8 cellular contexts compared by ENCODE assay signal in genomic region chr10:102055647-102056419, GRCh38. TPM values are rescaled to one million over a fixed set of nuclear protein-coding genes. Genes with fewer than 3 reads are reported as not detected.
A peak's percentile ranks its signal among the peaks of the same experiment; 100 is the strongest.
DNase-seq lines count a peak whose midpoint lies in the region; ATAC-seq and TF ChIP-seq lines count a peak whose summit lies in the region.

Gene ARMH3, minus strand, starts transcription at chr10:102056173. Its CDS starts 16,059 bp downstream, at chr10:102040114.

- no peaks in the 10 kb centered on the region for H3K27me3 Mint-ChIP-seq in activated B cell treated with CpG ODN at 0.5 μM for 24 hours

- peak; percentile 79 for ATAC-seq in GM18873 (IDR thresholded peaks at IDR 0.05; ENCODE audit: low FRiP score, unreplicated experiment)
- peak; percentile 93 for ATAC-seq in HG03139 (IDR thresholded peaks at IDR 0.05; ENCODE audit: unreplicated experiment)
- ATAC-seq in activated B cell treated with CpG ODN at 0.5 μM for 24 hours (ENCODE audit: low read depth), result peak; percentile 93

- H3K27ac ChIP-seq in caudate nucleus (ENCODE audit: low read depth, low read length), result peak within 1 kb of the TSS; percentile 90

- POLR2A ChIA-PET in AG04449 (lab: Yijun Ruan, JAX), result interaction anchor here (0.6 to 1.5 kb wide), 2 partner anchors 11 to 46 kb away, joined by 3 to 11 read pairs; no protein-coding TSS in a partner anchor
- POLR2A ChIA-PET in activated B cell treated with CpG ODN at 0.5 μM for 24 hours (lab: Charles Lee), result interaction anchor here (0.6 to 2.4 kb wide), 15 partner anchors 10 to 1015 kb away, joined by 3 to 14 read pairs (median 5); partner anchors contain the start of genes DPCD, HPS6, OGA and POLL

- intact Hi-C loops in activated B cell treated with CpG ODN at 0.5 μM for 24 hours (cut with micrococcal nuclease), result loop anchor here (1.0 to 10.0 kb wide), 5 partner anchors 9 to 361 kb away; partner anchors contain the start of genes FBXW4, HPS6, NOLC1 and OGA

- peak within 1 kb of the TSS; percentile 94 for H3K4me3 Mint-ChIP-seq in activated B cell treated with CpG ODN at 0.5 μM for 24 hours

- peak within 1 kb of the TSS; percentile 91 for H3K27ac Mint-ChIP-seq in activated B cell treated with CpG ODN at 0.5 μM for 24 hours

- TF ChIP-seq CTCF in AG04449 (IDR thresholded peaks at IDR 0.05; ENCODE audit: insufficient read depth, low read length, missing control alignments) (no peak), activated B cell treated with CpG ODN at 0.5 μM for 24 hours (IDR thresholded peaks at IDR 0.05) (no peak)

- H3K9me3 Mint-ChIP-seq in activated B cell treated with CpG ODN at 0.5 μM for 24 hours, result no peaks in the 10 kb centered on the region

- peaks cover 5% of the 10 kb centered on the region for H3K36me3 Mint-ChIP-seq in activated B cell treated with CpG ODN at 0.5 μM for 24 hours (ENCODE audit: low read depth)

- CTCF ChIA-PET in AG04449 (lab: Yijun Ruan, JAX) (interaction anchor here (0.6 to 10.1 kb wide), 6 partner anchors 13 to 215 kb away, joined by 3 to 72 read pairs (median 5); no protein-coding TSS in a partner anchor), activated B cell treated with CpG ODN at 0.5 μM for 24 hours (lab: Charles Lee) (interaction anchor here (1.8 kb wide), 1 partner anchor 215 kb away, joined by 12 read pairs; no protein-coding TSS in a partner anchor)

- H3K4me1 Mint-ChIP-seq in activated B cell treated with CpG ODN at 0.5 μM for 24 hours, result peaks cover 45% of the 10 kb centered on the region

- DNase-seq in AG04449 (ENCODE audit: low read depth, low spot score), result peak; percentile 81
- peak; percentile 92 for DNase-seq in NCI-H2227 treated with DMSO at 0.1 percent for 48 hours (lab: John Stamatoyannopoulos, UW)
- peak; percentile 83 for DNase-seq in activated B cell treated with CpG ODN at 0.5 μM for 24 hours
- peak; percentile 57 to 98 (median 92) for DNase-seq in caudate nucleus (lab: John Stamatoyannopoulos, UW)
- DNase-seq in iris pigment epithelial cell (ENCODE audit: low read depth), result peak; percentile 99
- DNase-seq in stimulated activated CD4-positive, alpha-beta T cell treated with anti-CD3 and anti-CD28 coated beads, Interleukin-12 subunit alpha, Interleukin-12 subunit beta, amount 100 ng/mL, for 24 hours (ENCODE audit: low read depth in 2 of 2), result peak; percentile 79 to 85

- peak within 1 kb of the TSS; percentile 92 for H3K4me3 ChIP-seq in AG04449 (ENCODE audit: low read depth, low read length)

RNA-seq across cellular contexts. Expression of gene ARMH3, which starts in this region (rescaled TPM):
- 26.8 and 35.4 TPM in 2 replicates for total RNA-seq in activated B cell treated with CpG ODN at 0.5 μM for 24 hours

Comparison
In these comparisons a context has a peak if more than half of its experiments do, and no peak if none do; other contexts are left out.
1. Peak in every context shown above with its lines: DNase-seq, ATAC-seq, H3K4me3 ChIP-seq and H3K27ac ChIP-seq.